In the genomic region with DNA sequence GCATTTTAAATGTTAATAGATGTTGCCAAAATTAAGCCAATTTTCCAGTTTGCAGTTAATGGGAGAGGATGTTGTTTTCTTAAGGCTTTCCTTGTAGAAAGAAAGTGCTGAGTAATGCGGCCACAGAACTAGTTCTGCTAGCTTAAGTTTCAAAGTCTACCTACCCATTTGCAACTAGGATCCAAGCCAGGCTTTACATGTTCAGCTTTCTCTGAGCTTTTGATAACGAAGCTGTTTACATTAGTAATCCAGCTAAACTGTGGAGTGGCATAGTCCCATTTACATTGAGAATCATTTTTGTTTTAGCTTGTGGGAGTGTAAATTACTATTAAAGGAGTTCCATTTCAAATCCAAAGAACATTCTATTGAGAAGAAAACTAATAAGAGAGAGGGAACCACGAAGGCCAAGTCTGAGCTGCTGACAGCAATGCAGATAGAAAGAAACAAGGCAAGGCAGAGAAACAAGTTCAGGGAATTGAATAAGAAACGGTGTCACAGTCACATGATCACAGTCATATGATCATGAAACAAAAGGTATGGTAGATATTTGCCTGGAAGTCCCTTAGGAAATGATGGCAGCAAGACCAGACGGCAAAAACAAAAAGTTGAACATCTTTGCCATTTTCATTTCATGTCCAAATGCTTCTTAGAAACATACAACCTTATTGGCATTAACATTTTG, we compare ENCODE assay signal across 13 cellular contexts.
DNase-seq lines count a peak whose midpoint lies in the region; ATAC-seq, FAIRE-seq and TF ChIP-seq lines count a peak whose summit lies in the region.
"Had no signal": no experiment of that assay in that cellular context is flagged by ENCODE, and none has a peak within 500 bp of the region (broad histone marks: within the 10 kb centered on the region; RNA-seq: fewer than 3 reads in every experiment).

No MANE protein-coding gene starts in this region.

- H3K4me3 ChIP-seq in GM23338 (no peak overlapping the region), PC-3 (ENCODE audit: low read length) (peak overlapping the region; percentile 21), esophagus squamous epithelium (no peak overlapping the region), pancreas (peak overlapping the region in 1 of 4 donors; percentile 6)
- H3K4me3 ChIP-seq: HAP-1 had no signal

- H3K27ac Mint-ChIP-seq in GM23338 = peak overlapping the region; percentile 95
- H3K27ac Mint-ChIP-seq in T-helper 2 cell treated with Interferon-gamma antibody and Interleukin-4, amounts not matched to agents 5 μg/mL and 100 μg/mL, for 36 hours = no peak overlapping the region
- H3K27ac Mint-ChIP-seq: stimulated activated naive B cell treated with anti-CD40 and anti-IgM and Interleukin-4, amounts not matched to agents 10 μg/mL and 1 μg/mL and 100 μg/mL, for 72 hours had no signal

- 20 to 28% methylated on average over 5 of the region's 5 CpGs for WGBS in esophagus squamous epithelium, 2 donors
- WGBS in pancreas, 2 donors = 29 to 35% methylated on average over 5 of the region's 5 CpGs

- no peaks in the 10 kb centered on the region for H4K20me1 ChIP-seq in GM23338 (replicated peaks; ENCODE audit: insufficient read depth)
- H4K20me1 ChIP-seq in PC-3 (ENCODE audit: low read length) = no peaks in the 10 kb centered on the region

- no peaks in the 10 kb centered on the region for H3K36me3 Mint-ChIP-seq in GM23338 (ENCODE audit: low read depth)
- H3K36me3 Mint-ChIP-seq in T-helper 2 cell treated with Interferon-gamma antibody and Interleukin-4, amounts not matched to agents 5 μg/mL and 100 μg/mL, for 36 hours (ENCODE audit: low read depth) = no peaks in the 10 kb centered on the region
- H3K36me3 Mint-ChIP-seq: naive B cell; stimulated activated naive B cell treated with anti-CD40 and anti-IgM and Interleukin-4, amounts not matched to agents 10 μg/mL and 1 μg/mL and 100 μg/mL, for 72 hours had no signal

- CTCF ChIA-PET in PC-3 (lab: Charles Lee) = interaction anchor here (0.9 kb wide), 1 partner anchor 131 kb away, joined by 3 read pairs; no protein-coding TSS in a partner anchor

- no peak overlapping the region for H3K4me3 Mint-ChIP-seq in GM23338
- H3K4me3 Mint-ChIP-seq in T-helper 2 cell treated with Interferon-gamma antibody and Interleukin-4, amounts not matched to agents 5 μg/mL and 100 μg/mL, for 36 hours = no peak overlapping the region
- H3K4me3 Mint-ChIP-seq: central memory CD8-positive, alpha-beta T cell; naive B cell; stimulated activated naive B cell treated with anti-CD40 and anti-IgM and Interleukin-4, amounts not matched to agents 10 μg/mL and 1 μg/mL and 100 μg/mL, for 72 hours had no signal

- no peak for ATAC-seq in GM23338
- peak; percentile 23; the same call in 1 of the 2 replicates for ATAC-seq in PC-3
- ATAC-seq in pancreas = peak; percentile 68 to 85 (median 83)
- no peak for ATAC-seq in HG03521 (IDR thresholded peaks at IDR 0.05; ENCODE audit: unreplicated experiment)
- no peak for ATAC-seq in GM21390 (IDR thresholded peaks at IDR 0.05; ENCODE audit: unreplicated experiment)
- ATAC-seq: stimulated activated naive B cell treated with anti-CD40 and anti-IgM and Interleukin-4, amounts not matched to agents 10 μg/mL and 1 μg/mL and 100 μg/mL, for 72 hours had no signal

- H3K27ac ChIP-seq in GM23338 (ENCODE audit: low read depth) = peak overlapping the region; percentile 75
- H3K27ac ChIP-seq in PC-3 (ENCODE audit: low read length) = peak overlapping the region; percentile 70
- peak overlapping the region in 3 of 4 donors; percentile 60 to 78 (median 74) for H3K27ac ChIP-seq in esophagus squamous epithelium
- H3K27ac ChIP-seq in pancreas = peak overlapping the region in 1 of 4 donors; percentile 34
- H3K27ac ChIP-seq: C4-2B had no signal

- no peaks in the 10 kb centered on the region for H3K27me3 Mint-ChIP-seq in GM23338 (ENCODE audit: insufficient read depth, low read depth, poor library complexity)
- H3K27me3 Mint-ChIP-seq in T-helper 2 cell treated with Interferon-gamma antibody and Interleukin-4, amounts not matched to agents 5 μg/mL and 100 μg/mL, for 36 hours (ENCODE audit: low read depth) = no peaks in the 10 kb centered on the region
- H3K27me3 Mint-ChIP-seq: central memory CD8-positive, alpha-beta T cell; naive B cell; stimulated activated naive B cell treated with anti-CD40 and anti-IgM and Interleukin-4, amounts not matched to agents 10 μg/mL and 1 μg/mL and 100 μg/mL, for 72 hours had no signal

- peak; percentile 51 for DNase-seq in GM23338 (ENCODE audit: low spot score)
- DNase-seq in PC-3 = peak; percentile 91
- no peak for DNase-seq in esophagus squamous epithelium (lab: John Stamatoyannopoulos, UW)
- DNase-seq in pancreas = peak in 1 of 6 donors; percentile 52
- no peak for DNase-seq in NCI-H2107 (lab: John Stamatoyannopoulos, UW)
- DNase-seq in T-helper 2 cell treated with Interferon-gamma antibody and Interleukin-4, amounts not matched to agents 5 μg/mL and 100 μg/mL, for 36 hours (ENCODE audit: low spot score) = no peak
- DNase-seq: naive B cell; stimulated activated naive B cell treated with anti-CD40 and anti-IgM and Interleukin-4, amounts not matched to agents 10 μg/mL and 1 μg/mL and 100 μg/mL, for 72 hours had no signal

- H3K9me3 ChIP-seq in PC-3 (ENCODE audit: low read length) (no peaks in the 10 kb centered on the region), esophagus squamous epithelium (no peaks in the 10 kb centered on the region), pancreas (no peaks in the 10 kb centered on the region)
- H3K9me3 ChIP-seq: HAP-1 had no signal

- H3K79me2 ChIP-seq in GM23338 (replicated peaks; ENCODE audit: insufficient read depth) = no peaks in the 10 kb centered on the region
- H3K79me2 ChIP-seq in PC-3 (ENCODE audit: low read length) = no peaks in the 10 kb centered on the region

- TF ChIP-seq CTCF in GM23338 (conservative IDR thresholded peaks at IDR 0.05; ENCODE audit: low read depth in 2 of 2) (no peak), PC-3 (conservative IDR thresholded peaks at IDR 0.05; ENCODE audit: low read depth, low read length) (no peak), esophagus squamous epithelium (IDR thresholded peaks at IDR 0.05) (no peak), pancreas (IDR thresholded peaks at IDR 0.05) (no peak)

- peaks cover 46% of the 10 kb centered on the region for H3K4me1 Mint-ChIP-seq in GM23338
- no peaks in the 10 kb centered on the region for H3K4me1 Mint-ChIP-seq in T-helper 2 cell treated with Interferon-gamma antibody and Interleukin-4, amounts not matched to agents 5 μg/mL and 100 μg/mL, for 36 hours (ENCODE audit: low read depth)
- H3K4me1 Mint-ChIP-seq: central memory CD8-positive, alpha-beta T cell; naive B cell; stimulated activated naive B cell treated with anti-CD40 and anti-IgM and Interleukin-4, amounts not matched to agents 10 μg/mL and 1 μg/mL and 100 μg/mL, for 72 hours had no signal

- no peak overlapping the region for H3K9ac ChIP-seq in PC-3 (ENCODE audit: low read length)

- H3K4me2 ChIP-seq in GM23338 = peak overlapping the region; percentile 22
- peak overlapping the region; percentile 71 for H3K4me2 ChIP-seq in PC-3 (ENCODE audit: low read length)

- H3K9me2 ChIP-seq in GM23338 (ENCODE audit: insufficient read depth) = no peaks in the 10 kb centered on the region
- no peaks in the 10 kb centered on the region for H3K9me2 ChIP-seq in PC-3 (replicated peaks; ENCODE audit: low read length)

- POLR2A ChIA-PET in PC-3 (lab: Charles Lee; ENCODE audit: unreplicated experiment) = interaction anchor here (0.5 to 0.7 kb wide), 2 partner anchors 14 to 275 kb away, joined by 4 to 11 read pairs; a partner anchor contains a TSS

- no peak for TF ChIP-seq POLR2A in esophagus squamous epithelium (IDR thresholded peaks at IDR 0.05)

- no peaks in the 10 kb centered on the region for H3K27me3 ChIP-seq in GM23338 (ENCODE audit: insufficient read depth)
- no peaks in the 10 kb centered on the region for H3K27me3 ChIP-seq in PC-3 (ENCODE audit: low read length)
- H3K27me3 ChIP-seq in esophagus squamous epithelium = no peaks in the 10 kb centered on the region
- no peaks in the 10 kb centered on the region for H3K27me3 ChIP-seq in pancreas

- intact Hi-C loops in PC-3 (cut with micrococcal nuclease) (no loop called here), esophagus squamous epithelium (cut with DNase I) (no loop called here), pancreas (cut with DNase I) (loop anchor here in 1 of 3 donors (10.0 kb wide), 1 partner anchor 319 kb away; no protein-coding TSS in a partner anchor)

- no peaks in the 10 kb centered on the region for H3F3A ChIP-seq in GM23338 (replicated peaks; ENCODE audit: low read depth)
- peaks cover 5% of the 10 kb centered on the region for H3F3A ChIP-seq in PC-3 (ENCODE audit: low read length, unreplicated experiment)

- no TSS peak for BruUV-seq in PC-3 (replicated peaks; lab: Mats Ljungman, UMichigan)

- H3K4me1 ChIP-seq in GM23338 (ENCODE audit: insufficient read depth) (peaks cover 36% of the 10 kb centered on the region), PC-3 (ENCODE audit: insufficient read depth, low read length) (peaks cover 63% of the 10 kb centered on the region), esophagus squamous epithelium (peaks cover 3 to 72% (median 34%) of the 10 kb centered on the region in 3 donors), pancreas (peaks cover 0 to 24% (median 11%) of the 10 kb centered on the region in 3 donors)

- H3K9me3 Mint-ChIP-seq in GM23338 = no peaks in the 10 kb centered on the region
- H3K9me3 Mint-ChIP-seq in T-helper 2 cell treated with Interferon-gamma antibody and Interleukin-4, amounts not matched to agents 5 μg/mL and 100 μg/mL, for 36 hours = no peaks in the 10 kb centered on the region
- H3K9me3 Mint-ChIP-seq: central memory CD8-positive, alpha-beta T cell; naive B cell; stimulated activated naive B cell treated with anti-CD40 and anti-IgM and Interleukin-4, amounts not matched to agents 10 μg/mL and 1 μg/mL and 100 μg/mL, for 72 hours had no signal

- no peaks in the 10 kb centered on the region for H3K36me3 ChIP-seq in GM23338 (ENCODE audit: insufficient read depth)
- no peaks in the 10 kb centered on the region for H3K36me3 ChIP-seq in PC-3 (ENCODE audit: low read depth, low read length)
- H3K36me3 ChIP-seq in esophagus squamous epithelium = no peaks in the 10 kb centered on the region
- H3K36me3 ChIP-seq in pancreas = no peaks in the 10 kb centered on the region
- H3K36me3 ChIP-seq: HAP-1 had no signal

- H2AFZ ChIP-seq in GM23338 = no peak overlapping the region
- peak overlapping the region; percentile 19 for H2AFZ ChIP-seq in PC-3 (ENCODE audit: low read length)

- peak; percentile 45 for FAIRE-seq in pancreas (lab: Jason Lieb, UNC)

TF ChIP-seq in GM23338, 12 proteins besides CTCF, POLR2A, EP300 and RAD21 (continues in another document):
- TF ChIP-seq EZH2phosphoT487 (IDR thresholded peaks at IDR 0.05; ENCODE audit: unreplicated experiment) = no peak
- TF ChIP-seq, protein P1, sequence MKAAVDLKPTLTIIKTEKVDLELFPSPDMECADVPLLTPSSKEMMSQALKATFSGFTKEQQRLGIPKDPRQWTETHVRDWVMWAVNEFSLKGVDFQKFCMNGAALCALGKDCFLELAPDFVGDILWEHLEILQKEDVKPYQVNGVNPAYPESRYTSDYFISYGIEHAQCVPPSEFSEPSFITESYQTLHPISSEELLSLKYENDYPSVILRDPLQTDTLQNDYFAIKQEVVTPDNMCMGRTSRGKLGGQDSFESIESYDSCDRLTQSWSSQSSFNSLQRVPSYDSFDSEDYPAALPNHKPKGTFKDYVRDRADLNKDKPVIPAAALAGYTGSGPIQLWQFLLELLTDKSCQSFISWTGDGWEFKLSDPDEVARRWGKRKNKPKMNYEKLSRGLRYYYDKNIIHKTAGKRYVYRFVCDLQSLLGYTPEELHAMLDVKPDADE (IDR thresholded peaks at IDR 0.05) = no peak

Comparison
In these comparisons a context has a peak if more than half of its experiments do, and no peak if none do; other contexts are left out.
1. ATAC-seq: peak in PC-3 (single experiment) and pancreas (4 of 4); none in GM23338 (single experiment), HG03521 (single experiment) and GM21390 (single experiment).
2. DNase-seq: peak in GM23338 (single experiment) and PC-3 (single experiment); none in esophagus squamous epithelium (single experiment), NCI-H2107 (single experiment) and T-helper 2 cell treated with Interferon-gamma antibody and Interleukin-4, amounts not matched to agents 5 μg/mL and 100 μg/mL, for 36 hours (single experiment).